In the genomic region with DNA sequence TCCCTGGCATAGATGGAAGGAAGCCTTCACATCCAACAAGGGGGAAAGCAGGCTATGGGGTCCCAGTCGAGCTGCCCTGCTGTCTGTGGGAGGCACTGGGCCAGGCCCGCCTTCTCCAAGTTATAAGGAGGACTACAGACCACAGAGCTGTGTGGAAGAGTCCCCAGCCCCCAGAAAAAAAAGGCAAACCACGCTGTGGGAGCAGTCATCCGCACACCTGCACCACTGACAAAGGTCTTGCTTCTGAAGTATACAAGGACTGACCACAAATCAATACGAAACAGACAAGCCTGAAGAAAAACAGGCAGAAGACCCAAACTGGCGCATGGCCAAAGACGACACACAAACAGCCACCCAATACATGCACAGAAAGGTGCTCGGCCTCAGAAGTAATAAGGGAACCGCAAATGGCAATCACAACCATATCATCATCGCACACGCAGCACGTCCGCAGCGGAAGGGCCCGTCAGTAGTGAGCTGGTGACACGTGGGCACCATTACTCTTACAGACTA, we compare ENCODE assay signal across 20 cellular contexts.
DNase-seq lines count a peak whose midpoint lies in the region; ATAC-seq and TF ChIP-seq lines count a peak whose summit lies in the region.
"Had no signal": no experiment of that assay in that cellular context is flagged by ENCODE, and none has a peak within 500 bp of the region (broad histone marks: within the 10 kb centered on the region; RNA-seq: fewer than 3 reads in every experiment).

No MANE protein-coding gene starts in this region.

- H3K4me3 ChIP-seq in breast epithelium = no peak overlapping the region

- no peak for TF ChIP-seq POLR2A in breast epithelium (IDR thresholded peaks at IDR 0.05)

- no peak for ATAC-seq in omental fat pad (ENCODE audit: low FRiP score)
- ATAC-seq in HG03439 (IDR thresholded peaks at IDR 0.05; ENCODE audit: unreplicated experiment) = no peak

- TF ChIP-seq CTCF in nephron progenitor cell (IDR thresholded peaks at IDR 0.05) (no peak), omental fat pad (IDR thresholded peaks at IDR 0.05) (no peak), breast epithelium (IDR thresholded peaks at IDR 0.05) (no peak)

- DNase-seq in COLO668 (lab: John Stamatoyannopoulos, UW; ENCODE audit: unreplicated experiment) = peak; percentile 8
- peak; percentile 68 to 90 for DNase-seq in NCI-H187 (lab: John Stamatoyannopoulos, UW)
- peak; percentile 45 for DNase-seq in NCI-H345 (lab: John Stamatoyannopoulos, UW)
- no peak for DNase-seq in nephron progenitor cell
- no peak for DNase-seq in omental fat pad (ENCODE audit: low spot score)
- no peak for DNase-seq in breast epithelium (ENCODE audit: low spot score in 2 of 2)
- DNase-seq in HuH-7 (ENCODE audit: low spot score) = no peak
- DNase-seq: DMS79, H7, KG1, MV-4-11, NCI-H1105 treated with DMSO at 0.1 percent for 48 hours, NCI-H1694 treated with DMSO at 0.1 percent for 48 hours, NCI-H524, NCI-H774, SIG-M5, SK-N-SH had no signal

- H3K4me3 Mint-ChIP-seq in nephron progenitor cell = no peak overlapping the region
- H3K4me3 Mint-ChIP-seq: B cell, CD14-positive monocyte had no signal

- peak overlapping the region; percentile 11 for H3K27ac Mint-ChIP-seq in nephron progenitor cell
- H3K27ac Mint-ChIP-seq: B cell had no signal

- no peaks in the 10 kb centered on the region for H3K36me3 Mint-ChIP-seq in nephron progenitor cell (ENCODE audit: low read depth)
- H3K36me3 Mint-ChIP-seq: CD14-positive monocyte had no signal

- no peaks in the 10 kb centered on the region for H3K27me3 ChIP-seq in breast epithelium

- intact Hi-C loops in breast epithelium (cut with DNase I; ENCODE audit: low total_unique reads) = no loop called here

- no peaks in the 10 kb centered on the region for H3K27me3 Mint-ChIP-seq in nephron progenitor cell (ENCODE audit: low read depth, poor library complexity)
- H3K27me3 Mint-ChIP-seq: B cell had no signal

- H3K9me3 Mint-ChIP-seq in nephron progenitor cell = no peaks in the 10 kb centered on the region
- H3K9me3 Mint-ChIP-seq: CD14-positive monocyte had no signal

- H3K27ac ChIP-seq in breast epithelium = no peak overlapping the region

- peaks cover 14% of the 10 kb centered on the region for H3K4me1 Mint-ChIP-seq in nephron progenitor cell
- H3K4me1 Mint-ChIP-seq: B cell, CD14-positive monocyte had no signal

- H3K4me1 ChIP-seq in breast epithelium = no peaks in the 10 kb centered on the region

- no peaks in the 10 kb centered on the region for H3K9me3 ChIP-seq in breast epithelium
- H3K9me3 ChIP-seq: SK-N-SH had no signal

- no peaks in the 10 kb centered on the region for H3K36me3 ChIP-seq in breast epithelium

Comparison
In these comparisons a context has a peak if more than half of its experiments do, and no peak if none do; other contexts are left out.
1. DNase-seq: peak in COLO668 (single experiment), NCI-H187 (2 of 2) and NCI-H345 (single experiment); none in nephron progenitor cell (single experiment), omental fat pad (single experiment), breast epithelium (0 of 2) and HuH-7 (single experiment).